21 cellular contexts compared by ENCODE assay signal in genomic region chrX:23885803-23886202, GRCh38. TPM values are rescaled to one million over a fixed set of nuclear protein-coding genes. Genes with fewer than 3 reads are reported as not detected.
A peak's percentile ranks its signal among the peaks of the same experiment; 100 is the strongest.
DNase-seq lines count a peak whose midpoint lies in the region; ATAC-seq and TF ChIP-seq lines count a peak whose summit lies in the region.
"Had no signal": no experiment of that assay in that cellular context is flagged by ENCODE, and none has a peak within 500 bp of the region (broad histone marks: within the 10 kb centered on the region; RNA-seq: fewer than 3 reads in every experiment).

No MANE protein-coding gene starts in this region.

- no peak for TF ChIP-seq POLR2A in thyroid gland (IDR thresholded peaks at IDR 0.05)

- H3K36me3 Mint-ChIP-seq in activated naive CD4-positive, alpha-beta T cell treated with anti-CD3 and anti-CD28 coated beads, Interleukin-2, amount 50 U/mL, for 24 hours, result no peaks in the 10 kb centered on the region
- H3K36me3 Mint-ChIP-seq in endodermal cell (ENCODE audit: low read depth), result peaks cover 4% of the 10 kb centered on the region
- H3K36me3 Mint-ChIP-seq: CD14-positive monocyte had no signal

- peak overlapping the region; percentile 31 for H3K27ac Mint-ChIP-seq in activated naive CD4-positive, alpha-beta T cell treated with anti-CD3 and anti-CD28 coated beads, Interleukin-2, amount 50 U/mL, for 24 hours
- peak overlapping the region; percentile 67 for H3K27ac Mint-ChIP-seq in endodermal cell

- no peak overlapping the region for H3K9ac ChIP-seq in endodermal cell (ENCODE audit: extremely low read depth, low read length, poor library complexity, severe bottlenecking)

- 56% methylated on average over 3 of the region's 3 CpGs; no CpG with 5 or more reads in 1 of the 2 experiments for WGBS in endodermal cell (ENCODE audit: insufficient coverage in 1 of 2, insufficient read length in 1 of 2), 2 experiments
- WGBS in thyroid gland, 2 donors, result 26 to 63% methylated on average over 2 to 3 of the region's 3 CpGs

- H3K27me3 ChIP-seq in endodermal cell (ENCODE audit: control insufficient read depth, insufficient read depth, low read length, poor library complexity, severe bottlenecking) (no peaks in the 10 kb centered on the region), thyroid gland (no peaks in the 10 kb centered on the region)

- TF ChIP-seq CTCF in endodermal cell (conservative IDR thresholded peaks at IDR 0.05) (no peak), thyroid gland (IDR thresholded peaks at IDR 0.05) (no peak), mucosa of descending colon (IDR thresholded peaks at IDR 0.05) (no peak)

- H3K4me3 ChIP-seq in endodermal cell (ENCODE audit: low read length) (no peak overlapping the region), thyroid gland (replicated peaks in 1 of 3) (no peak overlapping the region), mucosa of descending colon (no peak overlapping the region)

- H3K36me3 ChIP-seq in endodermal cell (ENCODE audit: control insufficient read depth, insufficient read depth, low read length) (no peaks in the 10 kb centered on the region), thyroid gland (no peaks in the 10 kb centered on the region), mucosa of descending colon (ENCODE audit: low read depth) (no peaks in the 10 kb centered on the region)

- no peaks in the 10 kb centered on the region for H3K27me3 Mint-ChIP-seq in activated naive CD4-positive, alpha-beta T cell treated with anti-CD3 and anti-CD28 coated beads, Interleukin-2, amount 50 U/mL, for 24 hours
- no peaks in the 10 kb centered on the region for H3K27me3 Mint-ChIP-seq in endodermal cell (ENCODE audit: insufficient read depth)

- H3K9me3 Mint-ChIP-seq in activated naive CD4-positive, alpha-beta T cell treated with anti-CD3 and anti-CD28 coated beads, Interleukin-2, amount 50 U/mL, for 24 hours, result no peaks in the 10 kb centered on the region
- H3K9me3 Mint-ChIP-seq in endodermal cell, result no peaks in the 10 kb centered on the region

- intact Hi-C loops in thyroid gland (cut with DNase I) (no loop called here), mucosa of descending colon (cut with DNase I, micrococcal nuclease) (no loop called here)

- peaks cover 12% of the 10 kb centered on the region for H3K4me1 Mint-ChIP-seq in activated naive CD4-positive, alpha-beta T cell treated with anti-CD3 and anti-CD28 coated beads, Interleukin-2, amount 50 U/mL, for 24 hours
- H3K4me1 Mint-ChIP-seq in endodermal cell, result peaks cover 31% of the 10 kb centered on the region

- no peak for ATAC-seq in mucosa of descending colon
- ATAC-seq: left ventricle myocardium superior, right cardiac atrium had no signal

- H3K4me3 Mint-ChIP-seq in activated naive CD4-positive, alpha-beta T cell treated with anti-CD3 and anti-CD28 coated beads, Interleukin-2, amount 50 U/mL, for 24 hours, result no peak overlapping the region
- H3K4me3 Mint-ChIP-seq in endodermal cell, result no peak overlapping the region

- H3K27ac ChIP-seq in endodermal cell (ENCODE audit: low read depth, low read length), result no peak overlapping the region
- H3K27ac ChIP-seq in thyroid gland, result peak overlapping the region; percentile 19 to 41 (median 20)

- DNase-seq in activated naive CD4-positive, alpha-beta T cell treated with anti-CD3 and anti-CD28 coated beads, Interleukin-2, amount 50 U/mL, for 16 hours, result no peak
- DNase-seq in NCI-H774 (lab: John Stamatoyannopoulos, UW) (peak; percentile 0), endodermal cell (peak; percentile 59), thyroid gland (peak in 1 of 2 donors; percentile 37), mucosa of descending colon (no peak), DMS114 treated with DMSO at 0.1 percent for 48 hours (lab: John Stamatoyannopoulos, UW; ENCODE audit: unreplicated experiment) (no peak), GDM1 (lab: John Stamatoyannopoulos, UW) (no peak)
- DNase-seq: activated CD4-positive, alpha-beta T cell treated with anti-CD3 and anti-CD28 coated beads, Interleukin-2, amount 50 U/mL, for 1 hour; DMS153; foreskin fibroblast; Karpas-422; left ventricle myocardium superior; NCI-H1092; NCI-H524 treated with DMSO at 0.1 percent for 48 hours; right cardiac atrium; substantia nigra had no signal

- H3K4me1 ChIP-seq in endodermal cell (ENCODE audit: control insufficient read depth, insufficient read depth, low read length) (no peaks in the 10 kb centered on the region), thyroid gland (peaks cover 0 to 7% of the 10 kb centered on the region in 2 donors), mucosa of descending colon (ENCODE audit: low read depth) (peaks cover 7% of the 10 kb centered on the region)

- H3K9me3 ChIP-seq in endodermal cell (ENCODE audit: control insufficient read depth, low read length) (no peaks in the 10 kb centered on the region), thyroid gland (no peaks in the 10 kb centered on the region), mucosa of descending colon (no peaks in the 10 kb centered on the region)

RNA-seq across cellular contexts. Expression of gene APOO, which starts 21.9 kb away (rescaled TPM):
- total RNA-seq in endodermal cell (10 to 100 TPM; 47.9 to 74.2 TPM), thyroid gland (10 to 100 TPM; 12.6 to 34.8 (median 22.5) TPM), mucosa of descending colon (10 to 100 TPM; 19.2 to 38.7 (median 36.6) TPM)
- 46.1 TPM for polyA plus RNA-seq in endodermal cell (2013, experiment 1 of 2)
- 46.9 TPM for polyA plus RNA-seq in endodermal cell (2013, experiment 2 of 2)

RNA-seq across cellular contexts. Expression of gene CXorf58, which starts 22.0 kb away (rescaled TPM):
- total RNA-seq in endodermal cell (not detected), thyroid gland (under 1 TPM in 1 of 4 donors, not detected in 3; 0.40 TPM), mucosa of descending colon (not detected)
- not detected for polyA plus RNA-seq in endodermal cell (2013, experiment 1 of 2)
- not detected for polyA plus RNA-seq in endodermal cell (2013, experiment 2 of 2)
- total RNA-seq: dermis microvascular lymphatic vessel endothelial cell, H1, left ventricle myocardium superior, omental fat pad had no signal
- polyA plus RNA-seq: CD14-positive monocyte had no signal

Comparison
In these comparisons a context has a peak if more than half of its experiments do, and no peak if none do; other contexts are left out.
1. DNase-seq: peak in NCI-H774 (single experiment) and endodermal cell (single experiment); none in activated naive CD4-positive, alpha-beta T cell treated with anti-CD3 and anti-CD28 coated beads, Interleukin-2, amount 50 U/mL, for 16 hours (single experiment), mucosa of descending colon (0 of 3), DMS114 treated with DMSO at 0.1 percent for 48 hours (single experiment) and GDM1 (single experiment).